20 cellular contexts compared by ENCODE assay signal in the genomic region with DNA sequence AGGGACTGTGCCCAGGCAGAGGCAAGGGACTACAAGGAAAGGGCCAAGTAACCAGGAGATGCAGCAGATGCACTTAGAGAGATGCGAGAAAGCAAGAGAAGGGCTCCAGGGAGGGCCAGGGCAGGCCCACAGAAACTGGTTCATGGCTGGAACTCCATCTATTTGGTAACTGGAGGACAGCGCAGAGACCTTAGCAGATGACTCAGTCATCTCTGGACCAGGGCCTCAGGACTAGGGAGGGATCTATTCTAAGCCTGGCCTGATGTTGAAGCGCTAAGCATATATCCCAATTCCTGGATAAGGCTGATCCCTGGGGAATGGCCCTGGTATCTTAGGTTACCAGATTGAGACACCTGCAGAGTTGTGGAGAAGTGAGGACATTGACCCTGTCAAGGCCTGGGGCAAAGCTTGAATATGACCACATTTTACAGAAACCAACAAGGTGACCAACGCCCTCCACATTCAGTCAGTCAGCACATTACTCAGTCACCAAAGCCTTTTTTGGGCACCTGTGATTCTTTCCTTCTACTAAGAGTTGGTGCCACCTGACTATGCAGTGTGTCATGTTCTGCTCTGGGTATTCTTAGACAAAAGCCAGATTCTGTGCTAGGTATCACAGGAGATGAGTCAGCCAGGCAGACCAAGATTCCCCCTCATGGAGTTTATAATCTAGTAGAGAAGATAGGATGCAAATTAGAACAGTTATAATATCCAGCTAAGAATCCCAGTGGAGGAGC.
"Had no signal": no experiment of that assay in that cellular context is flagged by ENCODE, and none has a peak within 500 bp of the region (broad histone marks: within the 10 kb centered on the region; RNA-seq: fewer than 3 reads in every experiment).

No MANE protein-coding gene starts in this region.

- DNase-seq: dorsolateral prefrontal cortex; effector CD4-positive, alpha-beta T cell; gastrocnemius medialis; head of caudate nucleus; mesenchymal stem cell; naive thymus-derived CD4-positive, alpha-beta T cell; nephron progenitor cell; nucleus accumbens; right cardiac atrium; sigmoid colon; stimulated activated CD4-positive, alpha-beta T cell treated with anti-CD3 and anti-CD28 coated beads, Interleukin-2, amount 100 ng/mL, for 24 hours; stimulated activated CD4-positive, alpha-beta T cell treated with anti-CD3 and anti-CD28 coated beads, Interleukin-4, amount 100 ng/mL, for 24 hours; upper lobe of right lung; uterus had no signal

- H3K27ac ChIP-seq: dorsolateral prefrontal cortex, gastrocnemius medialis, prostate gland, sigmoid colon, thoracic aorta, tibial nerve, upper lobe of right lung, uterus had no signal

- H3K9me3 ChIP-seq: gastrocnemius medialis, prostate gland, sigmoid colon, thoracic aorta, tibial nerve, upper lobe of right lung, uterus had no signal

- H3K36me3 ChIP-seq: gastrocnemius medialis, prostate gland, sigmoid colon, thoracic aorta, tibial nerve, upper lobe of right lung, uterus had no signal

- H3K4me1 ChIP-seq: prostate gland, sigmoid colon, tibial nerve, uterus had no signal

- ATAC-seq: left lobe of liver; naive thymus-derived CD4-positive, alpha-beta T cell; right cardiac atrium; stimulated activated memory B cell treated with anti-CD40 and anti-IgM and Interleukin-4, amounts not matched to agents 10 μg/mL and 1 μg/mL and 100 μg/mL, for 72 hours; upper lobe of right lung had no signal

- H3K27me3 ChIP-seq: dorsolateral prefrontal cortex, gastrocnemius medialis, sigmoid colon, tibial nerve, upper lobe of right lung, uterus had no signal

- H3K4me3 ChIP-seq: dorsolateral prefrontal cortex, gastrocnemius medialis, lung, prostate gland, sigmoid colon, thoracic aorta, tibial nerve, upper lobe of right lung, uterus had no signal
